In the genomic region with DNA sequence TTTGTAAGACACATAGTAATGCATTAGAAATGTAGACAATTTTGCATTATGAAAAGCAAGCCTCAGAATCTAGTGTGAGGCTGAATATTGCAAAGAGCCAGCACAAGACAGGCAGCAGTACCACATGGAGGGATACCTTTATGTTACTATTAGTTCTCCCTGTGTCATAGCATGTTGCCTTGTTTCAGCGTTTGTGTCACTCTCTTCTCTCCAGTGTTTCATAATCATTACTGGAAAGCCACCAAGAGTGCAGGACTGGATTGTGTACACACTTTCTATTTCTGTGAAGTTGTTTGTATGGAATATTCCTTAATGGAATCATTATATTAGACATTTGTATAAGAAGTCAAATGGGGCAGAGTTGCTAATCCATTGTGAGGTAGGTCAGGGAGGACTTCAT, we compare ENCODE assay signal across 12 cellular contexts. TPM values are rescaled to one million over a fixed set of nuclear protein-coding genes. Genes with fewer than 3 reads are reported as not detected.
DNase-seq lines count a peak whose midpoint lies in the region; ATAC-seq, FAIRE-seq and TF ChIP-seq lines count a peak whose summit lies in the region.
"Had no signal": no experiment of that assay in that cellular context is flagged by ENCODE, and none has a peak within 500 bp of the region (broad histone marks: within the 10 kb centered on the region; RNA-seq: fewer than 3 reads in every experiment).

No MANE protein-coding gene starts in this region.

- intact Hi-C loops in tibial artery (cut with DNase I; ENCODE audit: low total_unique reads): no loop called here

- H3K4me1 ChIP-seq in lung (ENCODE audit: control insufficient read depth in 2 of 2, insufficient read depth in 2 of 2, low read length in 2 of 2) (peaks cover 3 to 32% of the 10 kb centered on the region in 2 donors), tibial artery (peaks cover 0 to 80% (median 45%) of the 10 kb centered on the region in 4 donors), small intestine (ENCODE audit: control insufficient read depth in 2 of 2, insufficient read depth in 1 of 2, low read depth in 1 of 2, low read length in 1 of 2) (peaks cover 9 to 19% of the 10 kb centered on the region in 2 donors)

- H3K36me3 ChIP-seq in lung (ENCODE audit: control insufficient read depth in 2 of 2, insufficient read depth in 2 of 2, low read length in 2 of 2) (peaks cover 3 to 8% of the 10 kb centered on the region in 2 donors), tibial artery (peaks cover 4 to 22% (median 8%) of the 10 kb centered on the region in 3 donors), small intestine (ENCODE audit: control insufficient read depth in 2 of 2, insufficient read depth in 2 of 2, low read length in 2 of 2) (peaks cover 0 to 2% of the 10 kb centered on the region in 2 donors)

- DNase-seq in M059J (ENCODE audit: low read depth) (peak; percentile 25), lung (ENCODE audit: low spot score) (no peak), tibial artery (no peak), small intestine (no peak)
- DNase-seq in stimulated activated CD4-positive, alpha-beta T cell treated with anti-CD3 and anti-CD28 coated beads, Interleukin-12 subunit alpha, Interleukin-12 subunit beta, amount 100 ng/mL, for 4 hours: no peak
- DNase-seq: GOT3, natural killer cell, NCI-H1048, NCI-H526 had no signal

- FAIRE-seq in small intestine (lab: Jason Lieb, UNC): no peak

- no peak overlapping the region for H3K4me3 ChIP-seq in lung
- peak overlapping the region in 1 of 2 donors; percentile 1 for H3K4me3 ChIP-seq in tibial artery
- H3K4me3 ChIP-seq in small intestine (ENCODE audit: low read depth in 1 of 2, low read length in 2 of 2): no peak overlapping the region

- WGBS in lung, 2 donors: 3 to 5% methylated on average over 1 of the region's 1 CpG
- WGBS in small intestine, 3 donors: 10 to 16% (median 11%) methylated on average over 1 of the region's 1 CpG

- H3K27me3 ChIP-seq in lung (ENCODE audit: control insufficient read depth, insufficient read depth) (no peaks in the 10 kb centered on the region), tibial artery (no peaks in the 10 kb centered on the region), small intestine (ENCODE audit: control insufficient read depth in 2 of 2, insufficient read depth in 2 of 2, low read length in 2 of 2) (no peaks in the 10 kb centered on the region)

- ATAC-seq in esophagus mucosa (peak; percentile 48), lung (ENCODE audit: insufficient read depth, low FRiP score) (no peak)
- no peak for ATAC-seq in activated CD4-positive, CD25-positive, alpha-beta regulatory T cell treated with anti-CD3 and anti-CD28 coated beads, Interleukin-2, amount 50 U/mL, for 24 hours
- ATAC-seq: natural killer cell, WTC11 had no signal

- TF ChIP-seq CTCF in lung (IDR thresholded peaks at IDR 0.05; ENCODE audit: control extremely low read depth, extremely low read depth): no peak
- no peak for TF ChIP-seq CTCF in tibial artery (IDR thresholded peaks at IDR 0.05)

- H3K9me3 ChIP-seq in lung (ENCODE audit: control insufficient read depth in 2 of 2, insufficient read depth in 1 of 2, low read length in 1 of 2) (no peaks in the 10 kb centered on the region), tibial artery (no peaks in the 10 kb centered on the region), small intestine (ENCODE audit: control insufficient read depth, low read depth) (no peaks in the 10 kb centered on the region)

- H3K27ac ChIP-seq in lung (ENCODE audit: low read depth in 1 of 2, low read length in 1 of 2): peak overlapping the region; percentile 61 to 73
- peak overlapping the region; percentile 23 to 99 for H3K27ac ChIP-seq in tibial artery
- peak overlapping the region in 1 of 2 donors; percentile 77 for H3K27ac ChIP-seq in small intestine (ENCODE audit: low read depth in 1 of 2, low read length in 1 of 2)

RNA-seq across cellular contexts. Expression of gene AHR, which starts 8.6 kb away (rescaled TPM):
- 83.6 and 110 TPM in 2 replicates for total RNA-seq in M059J (2014; rRNA removed; shearing (Covaris generic))
- total RNA-seq in esophagus mucosa (34.3 TPM), lung (100 to 1,000 TPM; 104 to 413 TPM)
- polyA plus RNA-seq in lung (10 to 100 TPM; 22.8 to 31.5 TPM), small intestine (10 to 100 TPM; 10.1 to 13.2 (median 11.6) TPM)
